Comparison of ENCODE assay signal across 15 cellular contexts in genomic region chr9:131290767-131291370, GRCh38. TPM values are rescaled to one million over a fixed set of nuclear protein-coding genes. Genes with fewer than 3 reads are reported as not detected.
DNase-seq lines count a peak whose midpoint lies in the region; ATAC-seq and TF ChIP-seq lines count a peak whose summit lies in the region.
"Had no signal": no experiment of that assay in that cellular context is flagged by ENCODE, and none has a peak within 500 bp of the region (broad histone marks: within the 10 kb centered on the region; RNA-seq: fewer than 3 reads in every experiment).

No MANE protein-coding gene starts in this region.

- no peak for DNase-seq in SK-N-SH
- no peak for DNase-seq in esophagus squamous epithelium (lab: John Stamatoyannopoulos, UW)
- DNase-seq in tibial nerve (ENCODE audit: low spot score in 2 of 2) = no peak
- DNase-seq: activated naive CD4-positive, alpha-beta T cell; NCI-H187; NCI-H524 treated with DMSO at 0.1 percent for 48 hours; trophoblast cell; WERI-Rb-1 had no signal

- H3K79me2 ChIP-seq in SK-N-SH (ENCODE audit: insufficient read depth) = peaks cover 21% of the 10 kb centered on the region

- no peaks in the 10 kb centered on the region for H4K20me1 ChIP-seq in SK-N-SH (ENCODE audit: insufficient read depth)

- POLR2A ChIA-PET in SK-N-SH (lab: Yijun Ruan, JAX) = no interaction called here

- no peaks in the 10 kb centered on the region for H3K9me3 Mint-ChIP-seq in nephron
- H3K9me3 Mint-ChIP-seq in stimulated activated memory B cell treated with anti-CD40 and anti-IgM and Interleukin-4, amounts not matched to agents 10 μg/mL and 1 μg/mL and 100 μg/mL, for 72 hours = no peaks in the 10 kb centered on the region

- H2AFZ ChIP-seq in SK-N-SH (ENCODE audit: low read depth) = no peak overlapping the region

- TF ChIP-seq EP300 in SK-N-SH (IDR thresholded peaks at IDR 0.05; ENCODE audit: borderline replicate concordance in 1 of 2, low read depth in 1 of 2, low read length in 1 of 2) = no peak
- TF ChIP-seq EP300 in tibial nerve (IDR thresholded peaks at IDR 0.05) = no peak

- peaks cover 32% of the 10 kb centered on the region for H3K4me1 Mint-ChIP-seq in nephron
- H3K4me1 Mint-ChIP-seq in stimulated activated memory B cell treated with anti-CD40 and anti-IgM and Interleukin-4, amounts not matched to agents 10 μg/mL and 1 μg/mL and 100 μg/mL, for 72 hours = no peaks in the 10 kb centered on the region

- CTCF ChIA-PET in SK-N-SH (lab: Yijun Ruan, JAX) = interaction anchor here (4.6 kb wide), 1 partner anchor 46 kb away, joined by 25 read pairs; no protein-coding TSS in a partner anchor

- no peak for TF ChIP-seq RAD21 in SK-N-SH (IDR thresholded peaks at IDR 0.05; ENCODE audit: low read length)

- H3K4me3 ChIP-seq in SK-N-SH (ENCODE audit: low read depth in 2 of 2, low read length in 1 of 2) = peak overlapping the region; percentile 57 to 66
- peak overlapping the region in 3 of 4 donors; percentile 44 to 64 (median 48) for H3K4me3 ChIP-seq in esophagus squamous epithelium
- H3K4me3 ChIP-seq in tibial nerve = peak overlapping the region in 3 of 4 donors; percentile 32 to 55 (median 41)

- intact Hi-C loops in esophagus squamous epithelium (cut with DNase I) = no loop called here

- peaks cover 2% of the 10 kb centered on the region for H3K27me3 Mint-ChIP-seq in nephron (ENCODE audit: low read depth)
- H3K27me3 Mint-ChIP-seq in stimulated activated memory B cell treated with anti-CD40 and anti-IgM and Interleukin-4, amounts not matched to agents 10 μg/mL and 1 μg/mL and 100 μg/mL, for 72 hours = no peaks in the 10 kb centered on the region

- no peak for TF ChIP-seq CTCF in SK-N-SH (IDR thresholded peaks at IDR 0.05)
- TF ChIP-seq CTCF in esophagus squamous epithelium (IDR thresholded peaks at IDR 0.05) = no peak
- TF ChIP-seq CTCF in nephron (IDR thresholded peaks at IDR 0.05; ENCODE audit: unreplicated experiment in 3 of 3) = no peak
- no peak for TF ChIP-seq CTCF in tibial nerve (IDR thresholded peaks at IDR 0.05)

- 94% methylated on average over 10 of the region's 17 CpGs for WGBS in SK-N-SH (ENCODE audit: low lambda C conversion rate)
- WGBS in esophagus squamous epithelium, 2 donors = 95% methylated on average over 4 of the region's 17 CpGs; no CpG with 5 or more reads in 1 of the 2 donors
- 83 to 85% methylated on average over 11 to 16 of the region's 17 CpGs for WGBS in tibial nerve, 2 donors

- H3K36me3 ChIP-seq in SK-N-SH (replicated peaks in 1 of 2; ENCODE audit: control insufficient read depth in 1 of 2, insufficient read depth in 2 of 2, low read length in 1 of 2) = peaks cover 0 to 7% of the 10 kb centered on the region in 2 experiments
- H3K36me3 ChIP-seq in esophagus squamous epithelium = no peaks in the 10 kb centered on the region
- H3K36me3 ChIP-seq in tibial nerve = peaks cover 0 to 6% (median 0%) of the 10 kb centered on the region in 3 donors
- H3K36me3 ChIP-seq: Peyer's patch, WERI-Rb-1 had no signal

- peaks cover 7 to 29% of the 10 kb centered on the region in 2 experiments; a peak in 2 of 4 replicates for H3K4me1 ChIP-seq in SK-N-SH (ENCODE audit: control insufficient read depth in 1 of 2, insufficient read depth in 2 of 2, low read depth in 1 of 2, low read length in 1 of 2)
- H3K4me1 ChIP-seq in esophagus squamous epithelium = peaks cover 0 to 19% (median 9%) of the 10 kb centered on the region in 3 donors
- H3K4me1 ChIP-seq in tibial nerve = peaks cover 0 to 15% (median 0%) of the 10 kb centered on the region in 4 donors
- H3K4me1 ChIP-seq: Peyer's patch had no signal

- H3K27ac Mint-ChIP-seq in nephron = no peak overlapping the region
- no peak overlapping the region for H3K27ac Mint-ChIP-seq in stimulated activated memory B cell treated with anti-CD40 and anti-IgM and Interleukin-4, amounts not matched to agents 10 μg/mL and 1 μg/mL and 100 μg/mL, for 72 hours

- no peaks in the 10 kb centered on the region for H3K27me3 ChIP-seq in SK-N-SH (ENCODE audit: insufficient read depth)
- no peaks in the 10 kb centered on the region for H3K27me3 ChIP-seq in esophagus squamous epithelium
- no peaks in the 10 kb centered on the region for H3K27me3 ChIP-seq in tibial nerve
- H3K27me3 ChIP-seq: Peyer's patch had no signal

- ATAC-seq in SK-N-SH treated with all-trans-retinoic acid at 6 μM for 48 hours (no peak), HG02852 (IDR thresholded peaks at IDR 0.05; ENCODE audit: unreplicated experiment) (no peak), GM21528 (IDR thresholded peaks at IDR 0.05; ENCODE audit: low FRiP score, unreplicated experiment) (no peak)
- no peak for ATAC-seq in stimulated activated memory B cell treated with anti-CD40 and anti-IgM and Interleukin-4, amounts not matched to agents 10 μg/mL and 1 μg/mL and 100 μg/mL, for 72 hours

- H3K9me2 ChIP-seq in SK-N-SH = no peaks in the 10 kb centered on the region

- no peaks in the 10 kb centered on the region for H3K36me3 Mint-ChIP-seq in nephron (ENCODE audit: low read depth)
- H3K36me3 Mint-ChIP-seq in stimulated activated memory B cell treated with anti-CD40 and anti-IgM and Interleukin-4, amounts not matched to agents 10 μg/mL and 1 μg/mL and 100 μg/mL, for 72 hours = no peaks in the 10 kb centered on the region

- H3K27ac ChIP-seq in SK-N-SH (ENCODE audit: low read depth in 2 of 2, low read length in 1 of 2) = peak overlapping the region in 1 of 2 experiments; percentile 83; a peak in 1 of 4 replicates
- no peak overlapping the region for H3K27ac ChIP-seq in esophagus squamous epithelium
- H3K27ac ChIP-seq in tibial nerve = peak overlapping the region in 1 of 4 donors; percentile 83
- H3K27ac ChIP-seq: 22Rv1, Peyer's patch had no signal

- peak overlapping the region; percentile 8 to 83 (median 75) for H3K4me3 Mint-ChIP-seq in nephron
- no peak overlapping the region for H3K4me3 Mint-ChIP-seq in stimulated activated memory B cell treated with anti-CD40 and anti-IgM and Interleukin-4, amounts not matched to agents 10 μg/mL and 1 μg/mL and 100 μg/mL, for 72 hours

- no peaks in the 10 kb centered on the region for H3F3A ChIP-seq in SK-N-SH (replicated peaks; ENCODE audit: insufficient read depth)

- H3K9me3 ChIP-seq in SK-N-SH (no peaks in the 10 kb centered on the region), esophagus squamous epithelium (no peaks in the 10 kb centered on the region), tibial nerve (no peaks in the 10 kb centered on the region)
- H3K9me3 ChIP-seq: Peyer's patch had no signal

- H3K4me2 ChIP-seq in SK-N-SH = peak overlapping the region; percentile 95

- TF ChIP-seq POLR2A in esophagus squamous epithelium (IDR thresholded peaks at IDR 0.05) (no peak), tibial nerve (IDR thresholded peaks at IDR 0.05) (no peak)

- peak overlapping the region; percentile 77; the same call in 1 of the 2 replicates for H3K9ac ChIP-seq in SK-N-SH

TF ChIP-seq in SK-N-SH, 30 proteins besides CTCF, POLR2A, EP300 and RAD21 (continues in another document):
- TF ChIP-seq YY1 (IDR thresholded peaks at IDR 0.05; ENCODE audit: low read depth) (no peak), SIN3A (IDR thresholded peaks at IDR 0.05; ENCODE audit: borderline replicate concordance, low read depth, low read length) (no peak)
- TF ChIP-seq, protein P1, sequence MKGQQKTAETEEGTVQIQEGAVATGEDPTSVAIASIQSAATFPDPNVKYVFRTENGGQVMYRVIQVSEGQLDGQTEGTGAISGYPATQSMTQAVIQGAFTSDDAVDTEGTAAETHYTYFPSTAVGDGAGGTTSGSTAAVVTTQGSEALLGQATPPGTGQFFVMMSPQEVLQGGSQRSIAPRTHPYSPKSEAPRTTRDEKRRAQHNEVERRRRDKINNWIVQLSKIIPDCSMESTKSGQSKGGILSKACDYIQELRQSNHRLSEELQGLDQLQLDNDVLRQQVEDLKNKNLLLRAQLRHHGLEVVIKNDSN (IDR thresholded peaks at IDR 0.05; ENCODE audit: borderline replicate concordance, low read depth) = no peak

TF ChIP-seq in SK-N-SH treated with all-trans-retinoic acid at 6 μM for 48 hours, 23 proteins besides CTCF, POLR2A, EP300 and RAD21 (continues in another document):
- no peak for TF ChIP-seq SNAI2 (CRISPR knock-in tag; IDR thresholded peaks at IDR 0.05)
- TF ChIP-seq TCF4 (CRISPR knock-in tag; IDR thresholded peaks at IDR 0.05; ENCODE audit: borderline replicate concordance) = no peak
- no peak for TF ChIP-seq POU6F1 (CRISPR knock-in tag; IDR thresholded peaks at IDR 0.05; ENCODE audit: borderline replicate concordance, low read depth)
- no peak for TF ChIP-seq TOX (CRISPR knock-in tag; IDR thresholded peaks at IDR 0.05; ENCODE audit: borderline replicate concordance)
- TF ChIP-seq BACH2 (CRISPR knock-in tag; IDR thresholded peaks at IDR 0.05; ENCODE audit: borderline replicate concordance) = no peak

RNA-seq across cellular contexts. Expression of gene PLPP7, which starts 1.3 kb away (rescaled TPM):
- polyA plus RNA-seq in SK-N-SH (2012; rRNA removed) = 8.6 and 8.8 TPM in 2 replicates
- 4.0 and 6.4 TPM in 2 replicates for polyA plus RNA-seq in SK-N-SH (2012; cell fraction: cytosol; rRNA removed)
- 8.9 and 10.5 TPM in 2 replicates for polyA plus RNA-seq in SK-N-SH (2012; cell fraction: nucleus; rRNA removed)
- total RNA-seq in esophagus squamous epithelium (1 to 10 TPM in 1 of 4 donors, under 1 TPM in 2, not detected in 1; 0.40 to 2.9 (median 0.97) TPM), tibial nerve (10 to 100 TPM; 14.4 to 24.6 (median 21.5) TPM)

RNA-seq across cellular contexts. Expression of gene FAM78A, which starts 14.6 kb away (rescaled TPM):
- polyA plus RNA-seq in SK-N-SH (2012; rRNA removed) = 1.0 and 1.5 TPM in 2 replicates
- 0.37 and 1.1 TPM in 2 replicates for polyA plus RNA-seq in SK-N-SH (2012; cell fraction: cytosol; rRNA removed)
- 1.00 and 1.3 TPM in 2 replicates for polyA plus RNA-seq in SK-N-SH (2012; cell fraction: nucleus; rRNA removed)
- 1 to 10 TPM in 3 of 4 donors, under 1 TPM in 1; 0.61 to 2.9 (median 2.0) TPM for total RNA-seq in esophagus squamous epithelium
- total RNA-seq in tibial nerve = 1 to 10 TPM; 2.5 to 4.8 (median 4.2) TPM
